In genomic region chr21:42188663-42189062, GRCh38 we compare ENCODE assay signal across 11 cellular contexts. TPM values are rescaled to one million over a fixed set of nuclear protein-coding genes. Genes with fewer than 3 reads are reported as not detected.
DNase-seq lines count a peak whose midpoint lies in the region; ATAC-seq and TF ChIP-seq lines count a peak whose summit lies in the region.
"Had no signal": no experiment of that assay in that cellular context is flagged by ENCODE, and none has a peak within 500 bp of the region (broad histone marks: within the 10 kb centered on the region; RNA-seq: fewer than 3 reads in every experiment).

No MANE protein-coding gene starts in this region.

- H3K79me1 ChIP-seq in neuronal stem cell (ENCODE audit: low read depth, low read length) = peaks cover 4% of the 10 kb centered on the region

- H2AFZ ChIP-seq in neuronal stem cell (ENCODE audit: low read length) = no peak overlapping the region

- peak overlapping the region; percentile 93 for H3K27ac Mint-ChIP-seq in activated B cell treated with CpG ODN at 0.5 μM for 24 hours

- H3K18ac ChIP-seq in neuronal stem cell (ENCODE audit: low read length) = no peak overlapping the region

- H2BK15ac ChIP-seq in neuronal stem cell (ENCODE audit: low read length) = no peak overlapping the region

- no peak overlapping the region for H2BK5ac ChIP-seq in neuronal stem cell (ENCODE audit: low read length)

- H3K36me3 ChIP-seq in heart left ventricle (no peaks in the 10 kb centered on the region), lower lobe of right lung (no peaks in the 10 kb centered on the region), thymus (ENCODE audit: control insufficient read depth, insufficient read depth) (no peaks in the 10 kb centered on the region), neuronal stem cell (replicated peaks in 1 of 2; ENCODE audit: control insufficient read depth in 2 of 2, insufficient read depth in 2 of 2, low read length in 2 of 2) (peaks cover 0 to 3% of the 10 kb centered on the region in 2 donors)

- TF ChIP-seq POLR2A in heart left ventricle (IDR thresholded peaks at IDR 0.05) = no peak

- TF ChIP-seq CTCF in heart left ventricle (IDR thresholded peaks at IDR 0.05) (no peak), activated B cell treated with CpG ODN at 0.5 μM for 24 hours (IDR thresholded peaks at IDR 0.05) (no peak), lower lobe of right lung (IDR thresholded peaks at IDR 0.05) (no peak)

- intact Hi-C loops in heart left ventricle (cut with DNase I) (loop anchor here in 2 of 10 donors (1.0 to 10.0 kb wide), 2 partner anchors 32 to 46 kb away; no protein-coding TSS in a partner anchor), right cardiac atrium (cut with DNase I) (no loop called here), activated B cell treated with CpG ODN at 0.5 μM for 24 hours (cut with micrococcal nuclease) (loop anchor here (1.0 to 5.0 kb wide), 4 partner anchors 11 to 61 kb away; no protein-coding TSS in a partner anchor), lower lobe of right lung (cut with DNase I) (no loop called here)

- no peak overlapping the region for H4K8ac ChIP-seq in neuronal stem cell (ENCODE audit: low read depth, low read length)

- no peak overlapping the region for H3K14ac ChIP-seq in neuronal stem cell (ENCODE audit: low read length)

- H3K4me2 ChIP-seq in neuronal stem cell (ENCODE audit: insufficient read depth, low read length, poor library complexity, severe bottlenecking) = no peak overlapping the region

- no peak overlapping the region for H2AK5ac ChIP-seq in neuronal stem cell (ENCODE audit: low read depth, low read length)

- no peak overlapping the region for H3K23ac ChIP-seq in neuronal stem cell (ENCODE audit: low read depth, low read length, poor library complexity)

- no peak overlapping the region for H2BK12ac ChIP-seq in neuronal stem cell (ENCODE audit: low read length)

- H3K27ac ChIP-seq in heart left ventricle = peak overlapping the region in 10 of 12 donors; percentile 2 to 93 (median 60)
- H3K27ac ChIP-seq in right cardiac atrium (ENCODE audit: low read length) = no peak overlapping the region
- peak overlapping the region; percentile 81 for H3K27ac ChIP-seq in lower lobe of right lung
- H3K27ac ChIP-seq in thymus (ENCODE audit: low read depth) = peak overlapping the region; percentile 61
- H3K27ac ChIP-seq in neuronal stem cell (replicated peaks; ENCODE audit: low read length) = no peak overlapping the region

- H3K4me1 Mint-ChIP-seq in activated B cell treated with CpG ODN at 0.5 μM for 24 hours = peaks cover 46% of the 10 kb centered on the region

- no peak overlapping the region for H3K4ac ChIP-seq in neuronal stem cell (ENCODE audit: low read length)

- no peaks in the 10 kb centered on the region for H3K27me3 Mint-ChIP-seq in activated B cell treated with CpG ODN at 0.5 μM for 24 hours

- 80 to 90% (median 87%) methylated on average over 4 of the region's 4 CpGs for WGBS in heart left ventricle, 4 donors
- 86% methylated on average over 4 of the region's 4 CpGs for WGBS in right cardiac atrium
- WGBS in thymus = 70% methylated on average over 4 of the region's 4 CpGs
- no CpG with 5 or more reads among the region's 4 CpGs for WGBS in neuronal stem cell (ENCODE audit: extremely low coverage in 2 of 2, insufficient read length in 2 of 2, insufficient replicate concordance in 1 of 2), 2 donors

- H3K9ac ChIP-seq in neuronal stem cell (ENCODE audit: low read depth, low read length, poor library complexity) = no peak overlapping the region

- no peak overlapping the region for H4K91ac ChIP-seq in neuronal stem cell (ENCODE audit: low read depth, low read length, poor library complexity)

- POLR2A ChIA-PET in activated B cell treated with CpG ODN at 0.5 μM for 24 hours (lab: Charles Lee) = interaction anchor here (0.5 to 1.8 kb wide), 3 partner anchors 31 to 79 kb away, joined by 3 to 11 read pairs (median 7); no protein-coding TSS in a partner anchor

- CTCF ChIA-PET in activated B cell treated with CpG ODN at 0.5 μM for 24 hours (lab: Charles Lee) = interaction anchor here (1.2 kb wide), 1 partner anchor 70 kb away, joined by 6 read pairs; no protein-coding TSS in a partner anchor

- DNase-seq in heart left ventricle (no peak), right cardiac atrium (no peak), activated B cell treated with CpG ODN at 0.5 μM for 24 hours (no peak), lower lobe of right lung (no peak), NCI-H2029 treated with DMSO at 0.1 percent for 48 hours (lab: John Stamatoyannopoulos, UW) (no peak), NCI-H1417 treated with DMSO at 0.1 percent for 48 hours (lab: John Stamatoyannopoulos, UW) (no peak), neuronal stem cell (ENCODE audit: low spot score) (no peak)
- DNase-seq: kidney, NCI-H2107 had no signal

- H3K9me3 ChIP-seq in heart left ventricle (no peaks in the 10 kb centered on the region), right cardiac atrium (ENCODE audit: control insufficient read depth, low read length) (no peaks in the 10 kb centered on the region), lower lobe of right lung (no peaks in the 10 kb centered on the region), thymus (ENCODE audit: control insufficient read depth) (no peaks in the 10 kb centered on the region), neuronal stem cell (replicated peaks in 1 of 2; ENCODE audit: control insufficient read depth in 2 of 2, insufficient read depth in 1 of 2, low read depth in 1 of 2, low read length in 2 of 2) (peaks cover 0 to 6% of the 10 kb centered on the region in 2 donors)

- H3K9me3 Mint-ChIP-seq in activated B cell treated with CpG ODN at 0.5 μM for 24 hours = no peaks in the 10 kb centered on the region

- peak overlapping the region; percentile 72 for H3K4me3 Mint-ChIP-seq in activated B cell treated with CpG ODN at 0.5 μM for 24 hours

- no peaks in the 10 kb centered on the region for H3K36me3 Mint-ChIP-seq in activated B cell treated with CpG ODN at 0.5 μM for 24 hours (ENCODE audit: low read depth)

- H3K27me3 ChIP-seq in heart left ventricle = peaks cover 0 to 2% (median 0%) of the 10 kb centered on the region in 9 donors
- H3K27me3 ChIP-seq in right cardiac atrium (ENCODE audit: control insufficient read depth, insufficient read depth) = no peaks in the 10 kb centered on the region
- H3K27me3 ChIP-seq in lower lobe of right lung (ENCODE audit: low read depth) = no peaks in the 10 kb centered on the region
- H3K27me3 ChIP-seq in thymus (ENCODE audit: control insufficient read depth, insufficient read depth) = no peaks in the 10 kb centered on the region
- peaks cover 0 to 3% (median 3%) of the 10 kb centered on the region in 3 experiments for H3K27me3 ChIP-seq in neuronal stem cell (ENCODE audit: control insufficient read depth in 3 of 3, insufficient read depth in 3 of 3, low read depth in 1 of 3, low read length in 3 of 3)

- H2BK120ac ChIP-seq in neuronal stem cell (ENCODE audit: low read depth, low read length) = no peak overlapping the region

- H3K4me1 ChIP-seq in heart left ventricle (peaks cover 0 to 65% (median 5%) of the 10 kb centered on the region in 12 donors), right cardiac atrium (ENCODE audit: control insufficient read depth, insufficient read depth, low read length) (peaks cover 3% of the 10 kb centered on the region), lower lobe of right lung (peaks cover 46% of the 10 kb centered on the region), thymus (ENCODE audit: control insufficient read depth, insufficient read depth, low read length) (peaks cover 38% of the 10 kb centered on the region), neuronal stem cell (ENCODE audit: control insufficient read depth in 2 of 2, insufficient read depth in 1 of 2, low read depth in 1 of 2, low read length in 2 of 2) (peaks cover 0 to 3% of the 10 kb centered on the region in 2 donors)

- ATAC-seq in heart left ventricle (no peak), right cardiac atrium (no peak), activated B cell treated with CpG ODN at 0.5 μM for 24 hours (ENCODE audit: low read depth) (no peak), lower lobe of right lung (no peak)
- ATAC-seq: SK-N-SH treated with all-trans-retinoic acid at 6 μM for 48 hours had no signal

- peak overlapping the region in 1 of 12 donors; percentile 9 for H3K4me3 ChIP-seq in heart left ventricle
- H3K4me3 ChIP-seq in right cardiac atrium (ENCODE audit: low read length) = no peak overlapping the region
- no peak overlapping the region for H3K4me3 ChIP-seq in lower lobe of right lung
- H3K4me3 ChIP-seq in thymus (ENCODE audit: low read length) = no peak overlapping the region
- no peak overlapping the region for H3K4me3 ChIP-seq in neuronal stem cell (ENCODE audit: low read length in 2 of 2)

RNA-seq across cellular contexts. Expression of gene ABCG1, which starts 30.3 kb away (rescaled TPM):
- total RNA-seq in heart left ventricle (10 to 100 TPM in 7 of 9 donors, 1 to 10 TPM in 2; 3.3 to 25.3 (median 13.5) TPM), right cardiac atrium (10 to 100 TPM in 1 of 4 donors, 1 to 10 TPM in 3; 3.6 to 11.5 (median 5.8) TPM), activated B cell treated with CpG ODN at 0.5 μM for 24 hours (2.3 and 3.4 TPM in 2 replicates), lower lobe of right lung (74.9 TPM)
- polyA plus RNA-seq in heart left ventricle (10 to 100 TPM in 1 of 2 donors, 1 to 10 TPM in 1; 7.2 to 21.7 TPM), right cardiac atrium (5.7 TPM), thymus (28.8 TPM)
- polyA plus RNA-seq in neuronal stem cell (2013, experiment 1 of 2) = 1.4 TPM
- polyA plus RNA-seq in neuronal stem cell (2013, experiment 2 of 2) = 1.8 TPM

Comparison
In these comparisons a context has a peak if more than half of its experiments do, and no peak if none do; other contexts are left out.
1. H3K27ac ChIP-seq: peak in heart left ventricle (10 of 12), lower lobe of right lung (single experiment) and thymus (single experiment); none in right cardiac atrium (single experiment) and neuronal stem cell (single experiment).